In genomic region chrX:111244238-111244750, GRCh38 we compare ENCODE assay signal across 8 cellular contexts. TPM values are rescaled to one million over a fixed set of nuclear protein-coding genes. Genes with fewer than 3 reads are reported as not detected.
A peak's percentile ranks its signal among the peaks of the same experiment; 100 is the strongest.
DNase-seq lines count a peak whose midpoint lies in the region; ATAC-seq and TF ChIP-seq lines count a peak whose summit lies in the region.

No MANE protein-coding gene starts in this region.

- H3K9ac ChIP-seq in IMR-90 (ENCODE audit: low read depth, low read length): no peak overlapping the region

- TF ChIP-seq CTCF in Caco-2 (IDR thresholded peaks at IDR 0.05; ENCODE audit: insufficient read depth in 1 of 2, low read depth in 1 of 2, low read length in 1 of 2, severe bottlenecking in 1 of 2, unreplicated experiment in 1 of 2) (peak; percentile 23 to 30), IMR-90 (conservative IDR thresholded peaks at IDR 0.05; ENCODE audit: low read depth, low read length) (peak; percentile 57), ascending aorta (IDR thresholded peaks at IDR 0.05) (peak; percentile 27 to 62 (median 42)), lower lobe of right lung (IDR thresholded peaks at IDR 0.05) (peak; percentile 40), vagina (IDR thresholded peaks at IDR 0.05) (no peak), gastrocnemius medialis (IDR thresholded peaks at IDR 0.05 in 4 of 5, conservative IDR thresholded peaks at IDR 0.05 in 1 of 5) (no peak), endothelial cell (IDR thresholded peaks at IDR 0.05; ENCODE audit: unreplicated experiment) (no peak)

- intact Hi-C loops in Caco-2 (cut with micrococcal nuclease; ENCODE audit: unreplicated experiment) (loop anchor here (1.0 to 10.0 kb wide), 4 partner anchors 80 to 389 kb away; no protein-coding TSS in a partner anchor), IMR-90 (cut with micrococcal nuclease) (loop anchor here (1.0 to 5.0 kb wide), 4 partner anchors 142 to 794 kb away; no protein-coding TSS in a partner anchor), ascending aorta (cut with DNase I) (loop anchor here (10.0 kb wide), 3 partner anchors 79 to 789 kb away; no protein-coding TSS in a partner anchor), lower lobe of right lung (cut with DNase I) (no loop called here), vagina (cut with DNase I) (no loop called here), gastrocnemius medialis (cut with DNase I; ENCODE audit: low total_unique reads) (no loop called here)

- H2BK120ac ChIP-seq in IMR-90 (ENCODE audit: low read depth, low read length): no peak overlapping the region

- H3K27ac ChIP-seq in IMR-90 (ENCODE audit: insufficient read depth, low read length): no peak overlapping the region
- no peak overlapping the region for H3K27ac ChIP-seq in ascending aorta
- H3K27ac ChIP-seq in lower lobe of right lung: no peak overlapping the region
- H3K27ac ChIP-seq in vagina: no peak overlapping the region
- H3K27ac ChIP-seq in gastrocnemius medialis: no peak overlapping the region

- no peak overlapping the region for H3K56ac ChIP-seq in IMR-90 (ENCODE audit: extremely low read depth, insufficient read depth, low read length)

- no peak overlapping the region for H2AK9ac ChIP-seq in IMR-90 (replicated peaks; ENCODE audit: low read depth, low read length, poor library complexity)

- TF ChIP-seq RAD21 in IMR-90 (IDR thresholded peaks at IDR 0.05; ENCODE audit: low read length): peak; percentile 63

- H2BK15ac ChIP-seq in IMR-90 (ENCODE audit: low read depth, low read length): no peak overlapping the region

- H4K20me1 ChIP-seq in IMR-90 (ENCODE audit: insufficient read depth, low read length): no peaks in the 10 kb centered on the region

- no peak overlapping the region for H4K8ac ChIP-seq in IMR-90 (ENCODE audit: low read depth in 2 of 2, low read length in 2 of 2)

- no peaks in the 10 kb centered on the region for H3K9me3 ChIP-seq in Caco-2
- H3K9me3 ChIP-seq in IMR-90 (ENCODE audit: control insufficient read depth, insufficient read depth, low read length): no peaks in the 10 kb centered on the region
- H3K9me3 ChIP-seq in ascending aorta: no peaks in the 10 kb centered on the region
- H3K9me3 ChIP-seq in lower lobe of right lung: no peaks in the 10 kb centered on the region
- H3K9me3 ChIP-seq in vagina: no peaks in the 10 kb centered on the region
- no peaks in the 10 kb centered on the region for H3K9me3 ChIP-seq in gastrocnemius medialis

- no peak for TF ChIP-seq POLR2A in IMR-90 (IDR thresholded peaks at IDR 0.05; ENCODE audit: low read depth, low read length)
- TF ChIP-seq POLR2A in vagina (IDR thresholded peaks at IDR 0.05): no peak
- TF ChIP-seq POLR2A in gastrocnemius medialis (IDR thresholded peaks at IDR 0.05): no peak

- H3K27ac Mint-ChIP-seq in Caco-2 (ENCODE audit: unreplicated experiment) (no peak overlapping the region), endothelial cell (ENCODE audit: unreplicated experiment) (no peak overlapping the region)

- no peak overlapping the region for H3K23ac ChIP-seq in IMR-90 (ENCODE audit: low read depth, low read length)

- H3K4me1 ChIP-seq in Caco-2: no peaks in the 10 kb centered on the region
- no peaks in the 10 kb centered on the region for H3K4me1 ChIP-seq in IMR-90 (ENCODE audit: control insufficient read depth, insufficient read depth, low read length)
- no peaks in the 10 kb centered on the region for H3K4me1 ChIP-seq in ascending aorta
- H3K4me1 ChIP-seq in lower lobe of right lung: no peaks in the 10 kb centered on the region
- H3K4me1 ChIP-seq in vagina: no peaks in the 10 kb centered on the region
- H3K4me1 ChIP-seq in gastrocnemius medialis: no peaks in the 10 kb centered on the region

- DNase-seq in Caco-2 (no peak), IMR-90 (peak; percentile 14), ascending aorta (ENCODE audit: low spot score in 2 of 2) (no peak), lower lobe of right lung (no peak), vagina (ENCODE audit: extremely low spot score in 2 of 2) (no peak), gastrocnemius medialis (no peak), endothelial cell (ENCODE audit: low spot score) (no peak)

- dilution Hi-C loops in IMR-90 (cut with HindIII; ENCODE audit: low sequenced_read_pairs, unreplicated experiment): no loop called here

- H3K4me3 Mint-ChIP-seq in Caco-2 (ENCODE audit: unreplicated experiment) (no peak overlapping the region), endothelial cell (ENCODE audit: unreplicated experiment) (no peak overlapping the region)

- H3K4ac ChIP-seq in IMR-90 (ENCODE audit: low read depth, low read length): no peak overlapping the region

- H3K27me3 ChIP-seq in Caco-2 (replicated peaks; ENCODE audit: control insufficient read depth, insufficient read depth, low read length): no peaks in the 10 kb centered on the region
- H3K27me3 ChIP-seq in IMR-90 (ENCODE audit: control insufficient read depth, insufficient read depth, low read length): peaks cover 9% of the 10 kb centered on the region
- no peaks in the 10 kb centered on the region for H3K27me3 ChIP-seq in ascending aorta
- H3K27me3 ChIP-seq in lower lobe of right lung (ENCODE audit: low read depth): no peaks in the 10 kb centered on the region
- H3K27me3 ChIP-seq in vagina: no peaks in the 10 kb centered on the region
- H3K27me3 ChIP-seq in gastrocnemius medialis: peaks cover 0 to 8% (median 0%) of the 10 kb centered on the region in 3 donors

- H2AFZ ChIP-seq in IMR-90 (replicated peaks; ENCODE audit: low read length, poor library complexity): no peak overlapping the region

- no peak overlapping the region for H3K18ac ChIP-seq in IMR-90 (ENCODE audit: low read depth, low read length)

- H3K4me1 Mint-ChIP-seq in Caco-2 (ENCODE audit: low read depth, unreplicated experiment) (no peaks in the 10 kb centered on the region), endothelial cell (ENCODE audit: unreplicated experiment) (no peaks in the 10 kb centered on the region)

- no peak overlapping the region for H4K5ac ChIP-seq in IMR-90 (ENCODE audit: low read depth, low read length)

- no peak overlapping the region for H3K14ac ChIP-seq in IMR-90 (replicated peaks; ENCODE audit: low read depth, low read length)

- H3K36me3 Mint-ChIP-seq in Caco-2 (ENCODE audit: insufficient read depth, unreplicated experiment): no peaks in the 10 kb centered on the region
- H3K36me3 Mint-ChIP-seq in endothelial cell (ENCODE audit: low read depth, unreplicated experiment): no peaks in the 10 kb centered on the region

- H3K79me1 ChIP-seq in IMR-90 (ENCODE audit: low read depth in 1 of 2, low read length in 2 of 2): no peaks in the 10 kb centered on the region

- H3K27me3 Mint-ChIP-seq in Caco-2 (ENCODE audit: insufficient read depth, unreplicated experiment) (peaks cover 2% of the 10 kb centered on the region), endothelial cell (ENCODE audit: unreplicated experiment) (peaks cover 1% of the 10 kb centered on the region)

- no peaks in the 10 kb centered on the region for H3K36me3 ChIP-seq in Caco-2 (ENCODE audit: control insufficient read depth, insufficient read depth, low read length)
- H3K36me3 ChIP-seq in IMR-90 (ENCODE audit: control insufficient read depth, insufficient read depth, low read length): no peaks in the 10 kb centered on the region
- no peaks in the 10 kb centered on the region for H3K36me3 ChIP-seq in ascending aorta
- no peaks in the 10 kb centered on the region for H3K36me3 ChIP-seq in lower lobe of right lung
- no peaks in the 10 kb centered on the region for H3K36me3 ChIP-seq in vagina
- H3K36me3 ChIP-seq in gastrocnemius medialis: no peaks in the 10 kb centered on the region

- no CpG with 5 or more reads among the region's 2 CpGs for WGBS in IMR-90 (ENCODE audit: extremely low coverage in 2 of 2, insufficient read length in 1 of 2), 2 experiments

- H3K9me1 ChIP-seq in IMR-90 (ENCODE audit: insufficient read depth, low read length): no peaks in the 10 kb centered on the region

- H2BK5ac ChIP-seq in IMR-90 (ENCODE audit: low read depth, low read length, poor library complexity, severe bottlenecking): no peak overlapping the region

- POLR2A ChIA-PET in Caco-2 (lab: Charles Lee): no interaction called here
- POLR2A ChIA-PET in IMR-90 (lab: Charles Lee; ENCODE audit: unreplicated experiment): no interaction called here

- no peak overlapping the region for H4K91ac ChIP-seq in IMR-90 (ENCODE audit: insufficient read depth, low read depth, low read length)

- in situ Hi-C loops in IMR-90 (cut with MboI; ENCODE audit: low sequenced_read_pairs) (loop anchor here (10.0 kb wide), 2 partner anchors 389 to 789 kb away; no protein-coding TSS in a partner anchor), gastrocnemius medialis (cut with MboI; ENCODE audit: low sequenced_read_pairs in 4 of 4) (no loop called here)

- CTCF ChIA-PET in Caco-2 (lab: Charles Lee): interaction anchor here (0.6 to 1.0 kb wide), 4 partner anchors 75 to 391 kb away, joined by 4 to 5 read pairs (median 4); no protein-coding TSS in a partner anchor
- CTCF ChIA-PET in IMR-90 (lab: Yijun Ruan, JAX): interaction anchor here (0.6 to 1.0 kb wide), 2 partner anchors 10 to 470 kb away, joined by 3 to 6 read pairs; no protein-coding TSS in a partner anchor

- BruUV-seq in Caco-2 (replicated peaks; lab: Mats Ljungman, UMichigan) (no TSS peak), IMR-90 (replicated peaks; lab: Mats Ljungman, UMichigan) (no TSS peak)

- no peak overlapping the region for H2AK5ac ChIP-seq in IMR-90 (ENCODE audit: low read depth, low read length)

- H3K4me3 ChIP-seq in Caco-2 (ENCODE audit: low read depth, low read length) (no peak overlapping the region), IMR-90 (ENCODE audit: insufficient read depth, low read depth, low read length) (no peak overlapping the region), ascending aorta (no peak overlapping the region), lower lobe of right lung (no peak overlapping the region), vagina (no peak overlapping the region), gastrocnemius medialis (no peak overlapping the region)

- H3K9me3 Mint-ChIP-seq in Caco-2 (ENCODE audit: unreplicated experiment) (no peaks in the 10 kb centered on the region), endothelial cell (ENCODE audit: unreplicated experiment) (no peaks in the 10 kb centered on the region)

- H2BK20ac ChIP-seq in IMR-90 (ENCODE audit: low read depth, low read length): no peak overlapping the region

- H3K4me2 ChIP-seq in IMR-90 (ENCODE audit: low read depth, low read length): no peak overlapping the region

- ATAC-seq in IMR-90 (ENCODE audit: low read depth) (no peak), lower lobe of right lung (no peak), GM19467 (IDR thresholded peaks at IDR 0.05; ENCODE audit: unreplicated experiment) (no peak), gastrocnemius medialis (no peak)

TF ChIP-seq in IMR-90, 13 proteins besides CTCF, POLR2A, EP300 and RAD21 (continues in another document):
- no peak for TF ChIP-seq RCOR1 (IDR thresholded peaks at IDR 0.05; ENCODE audit: insufficient replicate concordance, low read length)
- no peak for TF ChIP-seq CEBPB (IDR thresholded peaks at IDR 0.05; ENCODE audit: low read depth, low read length)

RNA-seq across cellular contexts. Expression of gene CAPN6, which starts 26.0 kb away (rescaled TPM):
- 5.2 and 5.7 TPM in 2 replicates for total RNA-seq in Caco-2 (2022)
- not detected in 2 replicates for total RNA-seq in IMR-90 (2012; rRNA removed)
- not detected in 2 replicates for polyA plus RNA-seq in IMR-90 (2012; rRNA removed)
- not detected in 2 replicates for polyA plus RNA-seq in IMR-90 (2012; cell fraction: cytosol; rRNA removed)
- not detected in 2 replicates for polyA plus RNA-seq in IMR-90 (2012; cell fraction: nucleus; rRNA removed; ENCODE audit: low replicate concordance)
- 1.5 TPM for total RNA-seq in ascending aorta
- total RNA-seq in lower lobe of right lung: not detected
- total RNA-seq in vagina: 3.4 TPM
- 1 to 10 TPM in 1 of 4 donors, under 1 TPM in 2, not detected in 1; 0.31 to 1.2 (median 0.42) TPM for total RNA-seq in gastrocnemius medialis
- total RNA-seq in endothelial cell (ENCODE audit: unreplicated experiment): 1.5 TPM

Comparison
In these comparisons a context has a peak if more than half of its experiments do, and no peak if none do; other contexts are left out.
1. CTCF ChIP-seq: peak in Caco-2 (2 of 2), IMR-90 (single experiment), ascending aorta (3 of 3) and lower lobe of right lung (single experiment); none in vagina (0 of 3), gastrocnemius medialis (0 of 5) and endothelial cell (single experiment).
2. intact Hi-C loops: an anchor here in Caco-2 (1.0 to 10.0 kb wide), IMR-90 (1.0 to 5.0 kb wide) and ascending aorta (10.0 kb wide); none called in lower lobe of right lung, vagina and gastrocnemius medialis.